In the genomic region with DNA sequence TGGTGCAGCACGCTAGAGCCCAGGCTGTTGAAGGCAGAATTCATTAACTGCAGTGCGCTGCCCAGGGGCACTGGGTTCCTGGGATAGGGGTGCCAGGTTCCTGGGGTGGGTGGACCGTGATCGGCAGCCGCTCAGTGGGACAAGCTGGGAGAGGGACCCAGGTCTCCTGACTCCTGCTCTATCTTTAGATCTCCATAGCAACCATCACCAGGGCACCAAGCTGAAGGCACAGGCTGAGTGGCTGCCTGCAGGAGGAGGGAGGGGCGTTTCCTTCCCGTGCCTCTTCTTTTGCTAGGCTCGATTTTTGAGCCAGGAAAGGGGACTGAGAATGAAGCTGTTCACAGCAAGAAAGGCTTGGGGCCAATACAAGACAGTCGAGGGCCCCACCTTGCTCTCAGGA, we compare ENCODE assay signal across 22 cellular contexts.
DNase-seq lines count a peak whose midpoint lies in the region.
"Had no signal": no experiment of that assay in that cellular context is flagged by ENCODE, and none has a peak within 500 bp of the region (broad histone marks: within the 10 kb centered on the region; RNA-seq: fewer than 3 reads in every experiment).

No MANE protein-coding gene starts in this region.

- DNase-seq in NCI-H1417 (lab: John Stamatoyannopoulos, UW): peak in 2 of 3 experiments; percentile 5 to 6
- DNase-seq in NCI-H1417 treated with DMSO at 0.1 percent for 48 hours (lab: John Stamatoyannopoulos, UW): no peak
- peak in 31 of 56 donors; percentile 5 to 66 (median 39) for DNase-seq in amygdala (lab: John Stamatoyannopoulos, UW)
- peak; percentile 18 to 23 for DNase-seq in hippocampal formation (lab: John Stamatoyannopoulos, UW)
- DNase-seq in posterior cingulate gyrus: peak in 8 of 10 donors; percentile 37 to 93 (median 60)
- no peak for DNase-seq in stimulated activated CD4-positive, alpha-beta T cell treated with anti-CD3 and anti-CD28 coated beads, Interleukin-12 subunit alpha, Interleukin-12 subunit beta, amount 100 ng/mL, for 4 hours
- no peak for DNase-seq in NCI-H1436 treated with DMSO at 0.1 percent for 48 hours (lab: John Stamatoyannopoulos, UW)
- no peak for DNase-seq in iPS-NIHi7 (ENCODE audit: extremely low spot score)
- DNase-seq: activated CD4-positive, alpha-beta memory T cell treated with anti-CD3 and anti-CD28 coated beads for 36 hours; activated CD4-positive, CD25-positive, alpha-beta regulatory T cell; activated gamma-delta T cell treated with Interleukin-2 at 50 U/mL for 16 hours; AML-193; amniotic stem cell; DMS79; foreskin fibroblast; Kasumi-1; NCI-H1092; NCI-H2171 treated with DMSO at 0.1 percent for 48 hours; NCI-H774; stimulated activated naive CD8-positive, alpha-beta T cell treated with anti-CD3 and anti-CD28 coated beads, Interleukin-15, amount 100 ng/mL, for 72 hours; T-helper 9 cell; upper lobe of left lung had no signal

- intact Hi-C loops in posterior cingulate gyrus (cut with DNase I): no loop called here

Comparison
In these comparisons a context has a peak if more than half of its experiments do, and no peak if none do; other contexts are left out.
1. DNase-seq: peak in NCI-H1417 (2 of 3), amygdala (31 of 56), hippocampal formation (2 of 2) and posterior cingulate gyrus (8 of 10); none in NCI-H1417 treated with DMSO at 0.1 percent for 48 hours (single experiment), stimulated activated CD4-positive, alpha-beta T cell treated with anti-CD3 and anti-CD28 coated beads, Interleukin-12 subunit alpha, Interleukin-12 subunit beta, amount 100 ng/mL, for 4 hours (single experiment), NCI-H1436 treated with DMSO at 0.1 percent for 48 hours (single experiment) and iPS-NIHi7 (single experiment).